8 cellular contexts compared by ENCODE assay signal in genomic region chr16:57801856-57802634, GRCh38. TPM values are rescaled to one million over a fixed set of nuclear protein-coding genes. Genes with fewer than 3 reads are reported as not detected.
DNase-seq lines count a peak whose midpoint lies in the region; ATAC-seq and TF ChIP-seq lines count a peak whose summit lies in the region.

Gene KIFC3 (minus strand): TSS chr16:57802491. CDS start chr16:57798243, 4,248 bp downstream.

- peaks cover 56% of the 10 kb centered on the region for H3K27me3 ChIP-seq in neural progenitor cell

- H3K9ac ChIP-seq in SK-N-MC (ENCODE audit: insufficient read length) (peak within 1 kb of the TSS; percentile 78), neural progenitor cell (no peak within 1 kb of the TSS)

- peaks cover 21% of the 10 kb centered on the region for H3F3A ChIP-seq in neural progenitor cell (ENCODE audit: low read depth)

- H3K4me3 ChIP-seq in SK-N-MC (peak within 1 kb of the TSS; percentile 81), neural progenitor cell (peak within 1 kb of the TSS; percentile 71)

- H3K9me3 Mint-ChIP-seq in activated naive CD4-positive, alpha-beta T cell treated with anti-CD3 and anti-CD28 coated beads, Interleukin-2, amount 10 ng/mL, durations not matched to agents 7 days and 5 days: no peaks in the 10 kb centered on the region
- H3K9me3 Mint-ChIP-seq in neural progenitor cell: no peaks in the 10 kb centered on the region
- no peaks in the 10 kb centered on the region for H3K9me3 Mint-ChIP-seq in stimulated activated naive CD8-positive, alpha-beta T cell treated with anti-CD3 and anti-CD28 coated beads, Interleukin-15, amount 100 ng/mL, for 72 hours

- H4K20me1 ChIP-seq in neural progenitor cell (ENCODE audit: low read depth): peaks cover 3% of the 10 kb centered on the region

- H3K27ac Mint-ChIP-seq in activated naive CD4-positive, alpha-beta T cell treated with anti-CD3 and anti-CD28 coated beads, Interleukin-2, amount 10 ng/mL, durations not matched to agents 7 days and 5 days: no peak within 1 kb of the TSS
- peak within 1 kb of the TSS; percentile 78 for H3K27ac Mint-ChIP-seq in neural progenitor cell
- H3K27ac Mint-ChIP-seq in stimulated activated naive CD8-positive, alpha-beta T cell treated with anti-CD3 and anti-CD28 coated beads, Interleukin-15, amount 100 ng/mL, for 72 hours: peak within 1 kb of the TSS; percentile 86 to 90

- H3K4me3 Mint-ChIP-seq in activated naive CD4-positive, alpha-beta T cell treated with anti-CD3 and anti-CD28 coated beads, Interleukin-2, amount 10 ng/mL, durations not matched to agents 7 days and 5 days: peak within 1 kb of the TSS; percentile 75
- H3K4me3 Mint-ChIP-seq in neural progenitor cell: peak within 1 kb of the TSS; percentile 94
- peak within 1 kb of the TSS; percentile 89 to 91 for H3K4me3 Mint-ChIP-seq in stimulated activated naive CD8-positive, alpha-beta T cell treated with anti-CD3 and anti-CD28 coated beads, Interleukin-15, amount 100 ng/mL, for 72 hours

- H3K36me3 Mint-ChIP-seq in activated naive CD4-positive, alpha-beta T cell treated with anti-CD3 and anti-CD28 coated beads, Interleukin-2, amount 10 ng/mL, durations not matched to agents 7 days and 5 days: peaks cover 3% of the 10 kb centered on the region
- H3K36me3 Mint-ChIP-seq in neural progenitor cell: no peaks in the 10 kb centered on the region

- CTCF ChIA-PET in HEK293T (lab: Yijun Ruan, JAX): no interaction called here
- CTCF ChIA-PET in activated naive CD4-positive, alpha-beta T cell treated with anti-CD3 and anti-CD28 coated beads, Interleukin-2, amount 10 ng/mL, durations not matched to agents 7 days and 5 days (lab: Charles Lee): no interaction called here

- peak within 1 kb of the TSS; percentile 81 for H2AFZ ChIP-seq in neural progenitor cell (replicated peaks)

- peaks cover 28% of the 10 kb centered on the region for H3K4me1 Mint-ChIP-seq in activated naive CD4-positive, alpha-beta T cell treated with anti-CD3 and anti-CD28 coated beads, Interleukin-2, amount 10 ng/mL, durations not matched to agents 7 days and 5 days
- H3K4me1 Mint-ChIP-seq in neural progenitor cell: peaks cover 54% of the 10 kb centered on the region
- H3K4me1 Mint-ChIP-seq in stimulated activated naive CD8-positive, alpha-beta T cell treated with anti-CD3 and anti-CD28 coated beads, Interleukin-15, amount 100 ng/mL, for 72 hours: peaks cover 41% of the 10 kb centered on the region

- peak; percentile 79 for ATAC-seq in stimulated activated naive CD8-positive, alpha-beta T cell treated with anti-CD3 and anti-CD28 coated beads, Interleukin-15, amount 100 ng/mL, for 72 hours
- ATAC-seq in HG03442 (IDR thresholded peaks at IDR 0.05; ENCODE audit: unreplicated experiment): no peak

- no peaks in the 10 kb centered on the region for H3K79me2 ChIP-seq in neural progenitor cell (ENCODE audit: low read depth)

- H3K27ac ChIP-seq in SK-N-MC (peak within 1 kb of the TSS; percentile 89), neural progenitor cell (no peak within 1 kb of the TSS)

- peaks cover 24% of the 10 kb centered on the region for H3K4me1 ChIP-seq in neural progenitor cell

- H3K9me3 ChIP-seq in SK-N-MC (ENCODE audit: low read depth, low read length) (no peaks in the 10 kb centered on the region), neural progenitor cell (ENCODE audit: low read depth) (no peaks in the 10 kb centered on the region)

- TF ChIP-seq CTCF in neural progenitor cell (IDR thresholded peaks at IDR 0.05): no peak

- peak; percentile 89 for DNase-seq in Ammon's horn (ENCODE audit: low spot score)
- DNase-seq in HEK293T (ENCODE audit: extremely low spot score): peak; percentile 70
- no peak for DNase-seq in SK-N-MC (ENCODE audit: low read depth, low spot score)
- DNase-seq in activated naive CD4-positive, alpha-beta T cell treated with anti-CD3 and anti-CD28 coated beads, Interleukin-2, amount 10 ng/mL, durations not matched to agents 7 days and 5 days: peak; percentile 77
- DNase-seq in germinal center (ENCODE audit: low spot score): peak; percentile 35
- DNase-seq in neural progenitor cell (ENCODE audit: low spot score): peak; percentile 79
- DNase-seq in stimulated activated naive CD8-positive, alpha-beta T cell treated with anti-CD3 and anti-CD28 coated beads, Interleukin-15, amount 100 ng/mL, for 72 hours: peak; percentile 52 to 70

- peak within 1 kb of the TSS; percentile 100 for H3K4me2 ChIP-seq in neural progenitor cell

- POLR2A ChIA-PET in HEK293T (lab: Yijun Ruan, JAX): interaction anchor here (1.4 to 1.5 kb wide), 2 partner anchors 15 to 17 kb away, joined by 3 read pairs; no protein-coding TSS in a partner anchor

- H3K36me3 ChIP-seq in SK-N-MC (ENCODE audit: insufficient read depth, low read length) (no peaks in the 10 kb centered on the region; the same call in 1 of the 2 replicates), neural progenitor cell (no peaks in the 10 kb centered on the region)

- peaks cover 94% of the 10 kb centered on the region for H3K27me3 Mint-ChIP-seq in activated naive CD4-positive, alpha-beta T cell treated with anti-CD3 and anti-CD28 coated beads, Interleukin-2, amount 10 ng/mL, durations not matched to agents 7 days and 5 days
- H3K27me3 Mint-ChIP-seq in neural progenitor cell (ENCODE audit: insufficient read depth, low read depth): peaks cover 12% of the 10 kb centered on the region
- H3K27me3 Mint-ChIP-seq in stimulated activated naive CD8-positive, alpha-beta T cell treated with anti-CD3 and anti-CD28 coated beads, Interleukin-15, amount 100 ng/mL, for 72 hours: peaks cover 56% of the 10 kb centered on the region

TF ChIP-seq in HEK293T, 16 proteins besides CTCF, POLR2A, EP300 and RAD21:
- TF ChIP-seq ZNF384 (IDR thresholded peaks at IDR 0.05) (no peak), NFRKB (IDR thresholded peaks at IDR 0.05) (no peak), TARDBP (IDR thresholded peaks at IDR 0.05) (no peak), FOXA1 (IDR thresholded peaks at IDR 0.05) (no peak), PKNOX1 (IDR thresholded peaks at IDR 0.05) (no peak), FOXK2 (IDR thresholded peaks at IDR 0.05) (no peak), LEF1 (IDR thresholded peaks at IDR 0.05; ENCODE audit: borderline replicate concordance) (no peak), ELF4 (IDR thresholded peaks at IDR 0.05) (no peak), BHLHE40 (IDR thresholded peaks at IDR 0.05; ENCODE audit: borderline replicate concordance) (no peak), HDGF (IDR thresholded peaks at IDR 0.05; ENCODE audit: borderline replicate concordance) (no peak), SP1 (IDR thresholded peaks at IDR 0.05) (no peak), L3MBTL2 (conservative IDR thresholded peaks at IDR 0.05) (no peak), SUZ12 (IDR thresholded peaks at IDR 0.05) (no peak), FOXM1 (IDR thresholded peaks at IDR 0.05; ENCODE audit: borderline replicate concordance) (no peak), CTBP1 (IDR thresholded peaks at IDR 0.05; ENCODE audit: borderline replicate concordance) (no peak), ARNT (IDR thresholded peaks at IDR 0.05) (no peak)

RNA-seq across cellular contexts. Expression of gene KIFC3, which starts in this region (rescaled TPM):
- total RNA-seq in neural progenitor cell (ENCODE audit: low replicate concordance): 0.28 and 1.6 TPM in 2 replicates
